In the genomic region with DNA sequence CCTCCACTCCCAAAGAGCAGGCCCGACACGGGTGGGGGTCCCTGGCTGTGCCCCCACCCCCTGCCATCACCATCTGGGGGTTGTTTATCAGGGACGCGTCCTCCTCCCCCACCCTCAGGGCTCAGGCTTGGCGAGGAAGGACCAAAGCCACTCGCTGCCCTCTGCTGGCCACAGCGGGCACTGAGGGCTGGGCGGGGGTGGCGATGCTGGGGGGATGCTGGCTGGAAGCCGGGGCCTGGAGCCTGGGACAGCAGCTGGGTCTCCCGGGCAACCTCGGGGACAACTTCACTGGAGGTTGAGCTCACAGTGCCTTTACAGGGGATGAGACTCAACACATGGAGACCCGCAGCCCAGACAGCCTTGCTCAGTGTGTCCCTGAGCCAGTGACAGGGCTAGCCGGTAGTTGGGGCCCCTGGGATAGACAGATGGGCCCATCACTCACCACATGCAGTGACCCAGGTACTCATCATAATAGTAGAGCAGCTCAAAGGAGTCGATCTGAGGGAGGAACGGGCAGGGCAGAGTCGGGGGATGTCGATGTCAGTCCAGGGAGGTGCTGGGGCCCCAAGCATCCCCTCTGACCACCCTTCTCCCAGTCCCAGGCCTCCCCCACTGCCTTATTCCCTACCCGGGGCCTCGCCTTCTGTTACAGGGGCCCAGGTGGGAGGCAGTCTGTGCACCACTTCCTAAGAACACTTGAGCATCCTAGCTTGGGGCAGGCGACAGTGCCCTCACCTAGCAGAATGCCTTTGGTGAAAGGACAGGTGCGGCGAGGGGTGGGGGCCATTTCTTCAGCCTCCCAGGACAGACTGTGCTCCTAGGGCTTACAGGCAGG, we compare ENCODE assay signal across 8 cellular contexts.
DNase-seq lines count a peak whose midpoint lies in the region; ATAC-seq and TF ChIP-seq lines count a peak whose summit lies in the region.

No MANE protein-coding gene starts in this region.

- H3K27ac ChIP-seq in HL-60 (replicated peaks) = no peak overlapping the region
- peak overlapping the region; percentile 52 for H3K27ac ChIP-seq in layer of hippocampus (ENCODE audit: low read depth, low read length)

- ATAC-seq in GM21619 (IDR thresholded peaks at IDR 0.05; ENCODE audit: unreplicated experiment) (no peak), HG02798 (IDR thresholded peaks at IDR 0.05; ENCODE audit: poor library complexity, unreplicated experiment) (no peak)

- H3K27me3 ChIP-seq in HL-60 (ENCODE audit: insufficient read depth, poor library complexity, severe bottlenecking) = no peaks in the 10 kb centered on the region
- no peaks in the 10 kb centered on the region for H3K27me3 ChIP-seq in layer of hippocampus (ENCODE audit: control insufficient read depth, insufficient read depth, low read length)

- peak; percentile 42 for DNase-seq in CD1c-positive myeloid dendritic cell (ENCODE audit: extremely low spot score)
- DNase-seq in HL-60 (ENCODE audit: low read depth in 1 of 2, low spot score in 1 of 2) = peak in 1 of 2 experiments; percentile 43
- peak; percentile 56 for DNase-seq in activated CD4-positive, CD25-positive, alpha-beta regulatory T cell treated with anti-CD3 and anti-CD28 coated beads, Interleukin-2, amount 50 U/mL, for 72 hours
- DNase-seq in central memory CD4-positive, alpha-beta T cell = peak; percentile 12
- peak; percentile 22 for DNase-seq in stimulated activated CD4-positive, alpha-beta T cell treated with anti-CD3 and anti-CD28 coated beads, Interleukin-2, amount 100 ng/mL, for 4 hours (ENCODE audit: low read depth)

- peak; percentile 39 for TF ChIP-seq CTCF in HL-60 (IDR thresholded peaks at IDR 0.05; ENCODE audit: insufficient read depth, low read length)

- no peak overlapping the region for H3K4me3 ChIP-seq in HL-60 (replicated peaks; ENCODE audit: insufficient read depth, low read length)
